34 cellular contexts compared by ENCODE assay signal in genomic region chr5:166810721-166811120, GRCh38.
"Had no signal": no experiment of that assay in that cellular context is flagged by ENCODE, and none has a peak within 500 bp of the region (broad histone marks: within the 10 kb centered on the region; RNA-seq: fewer than 3 reads in every experiment).

No MANE protein-coding gene starts in this region.

- H3K9me3 ChIP-seq: MG63 had no signal

- H3K27ac ChIP-seq: KMS-11 had no signal

- DNase-seq: Karpas-422, Kasumi-1, MG63, MM.1S, MV-4-11, NCI-H1048, NCI-H1092, NCI-H1092 treated with DMSO at 0.1 percent for 48 hours, NCI-H1105, NCI-H1105 treated with DMSO at 0.1 percent for 48 hours, NCI-H1417, NCI-H1417 treated with DMSO at 0.1 percent for 48 hours, NCI-H1436, NCI-H1436 treated with DMSO at 0.1 percent for 48 hours, NCI-H146, NCI-H1694, NCI-H1694 treated with DMSO at 0.1 percent for 48 hours, NCI-H187, NCI-H187 treated with DMSO at 0.1 percent for 48 hours, NCI-H1930, NCI-H2029, NCI-H2029 treated with DMSO at 0.1 percent for 48 hours, NCI-H2081, NCI-H2081 treated with DMSO at 0.1 percent for 48 hours, NCI-H2107, NCI-H2171, NCI-H2171 treated with DMSO at 0.1 percent for 48 hours, NCI-H2227 treated with DMSO at 0.1 percent for 48 hours, NCI-H226, NCI-H345, NCI-H446, NCI-H446 treated with DMSO at 0.1 percent for 48 hours, NCI-H510A had no signal

- H3K27me3 ChIP-seq: MG63 had no signal

- H3K4me3 ChIP-seq: MG63 had no signal

- H3K36me3 ChIP-seq: MG63 had no signal
